In the genomic region with DNA sequence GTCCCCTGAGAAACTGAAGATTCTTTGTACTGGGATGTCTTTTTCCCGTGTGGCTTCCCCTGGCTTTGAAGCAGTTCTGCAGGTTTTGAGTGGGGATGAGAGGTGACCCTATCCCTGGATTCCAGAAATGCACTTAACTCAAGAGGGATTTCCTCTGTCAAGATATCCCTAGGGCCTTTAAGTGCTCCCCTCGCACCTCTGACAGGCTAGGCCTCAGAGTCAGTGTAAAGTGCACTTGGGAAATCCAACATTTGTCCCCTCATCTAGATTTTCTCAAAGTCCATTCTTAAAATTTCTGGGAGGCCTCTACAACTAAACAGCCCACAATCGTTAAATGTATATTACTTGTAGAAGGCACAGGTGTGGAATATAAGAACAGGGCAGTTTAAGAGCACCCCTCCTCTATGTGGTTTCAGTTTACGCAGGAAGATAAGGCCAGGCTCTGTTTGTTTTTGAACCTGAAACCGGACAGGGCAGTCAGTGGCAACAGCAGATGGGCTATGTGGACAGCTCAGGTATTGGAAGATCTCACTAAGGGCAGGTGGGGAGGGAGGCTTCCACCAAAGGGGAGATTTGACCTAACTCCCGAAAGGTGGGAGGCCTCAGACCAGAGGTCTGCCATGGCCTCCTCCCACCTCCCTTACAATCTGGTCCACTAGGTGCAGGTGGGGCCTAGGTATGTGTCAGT, we compare ENCODE assay signal across 17 cellular contexts. TPM values are rescaled to one million over a fixed set of nuclear protein-coding genes. Genes with fewer than 3 reads are reported as not detected.
DNase-seq lines count a peak whose midpoint lies in the region; ATAC-seq and TF ChIP-seq lines count a peak whose summit lies in the region.
"Had no signal": no experiment of that assay in that cellular context is flagged by ENCODE, and none has a peak within 500 bp of the region (broad histone marks: within the 10 kb centered on the region; RNA-seq: fewer than 3 reads in every experiment).

No MANE protein-coding gene starts in this region.

- H3K9me2 ChIP-seq in PC-3 (replicated peaks; ENCODE audit: low read length) = no peaks in the 10 kb centered on the region

- no peaks in the 10 kb centered on the region for H3F3A ChIP-seq in PC-3 (ENCODE audit: low read length, unreplicated experiment)

- POLR2A ChIA-PET in HEK293 (lab: Yijun Ruan, JAX) = interaction anchor here (0.6 kb wide), 1 partner anchor 330 kb away, joined by 3 read pairs; no protein-coding TSS in a partner anchor
- POLR2A ChIA-PET in PC-3 (lab: Charles Lee; ENCODE audit: unreplicated experiment) = interaction anchor here (0.7 kb wide), 1 partner anchor 217 kb away, joined by 5 read pairs; no protein-coding TSS in a partner anchor

- no peaks in the 10 kb centered on the region for H3K27me3 ChIP-seq in PC-3 (ENCODE audit: low read length)
- H3K27me3 ChIP-seq: foreskin keratinocyte, tibial artery had no signal

- H3K27ac Mint-ChIP-seq in nephron = peak overlapping the region in 2 of 3 experiments; percentile 57 to 74
- H3K27ac Mint-ChIP-seq in stimulated activated naive B cell treated with anti-CD40 and anti-IgM and Interleukin-4, amounts not matched to agents 10 μg/mL and 1 μg/mL and 100 μg/mL, for 72 hours = no peak overlapping the region
- H3K27ac Mint-ChIP-seq: activated B cell treated with CpG ODN at 0.5 μM for 24 hours had no signal

- CTCF ChIA-PET in HEK293 (lab: Yijun Ruan, JAX) = interaction anchor here (0.7 kb wide), 1 partner anchor 709 kb away, joined by 4 read pairs; no protein-coding TSS in a partner anchor
- CTCF ChIA-PET in PC-3 (lab: Charles Lee) = no interaction called here

- intact Hi-C loops in PC-3 (cut with micrococcal nuclease) = no loop called here

- H3K4me3 ChIP-seq in HEK293 (ENCODE audit: low read depth, low read length) (no peak overlapping the region), PC-3 (ENCODE audit: low read length) (peak overlapping the region; percentile 29; the same call in 1 of the 2 replicates)
- H3K4me3 ChIP-seq: HAP-1, SK-N-MC, tibial artery had no signal

- TF ChIP-seq CTCF in HEK293 (tag by site-specific recombination; IDR thresholded peaks at IDR 0.05) (no peak), PC-3 (conservative IDR thresholded peaks at IDR 0.05; ENCODE audit: low read depth, low read length) (no peak), nephron (IDR thresholded peaks at IDR 0.05; ENCODE audit: unreplicated experiment in 3 of 3) (no peak)

- no peaks in the 10 kb centered on the region for H3K9me3 ChIP-seq in HEK293 (ENCODE audit: control insufficient read depth, insufficient read depth, low read depth, low read length)
- no peaks in the 10 kb centered on the region for H3K9me3 ChIP-seq in PC-3 (ENCODE audit: low read length)
- H3K9me3 ChIP-seq: HAP-1, tibial artery had no signal

- H3K27ac ChIP-seq in HEK293 (ENCODE audit: extremely low read depth, low read depth, low read length) (peak overlapping the region; percentile 68), PC-3 (ENCODE audit: low read length) (peak overlapping the region; percentile 77)
- H3K27ac ChIP-seq: foreskin keratinocyte, SK-N-MC, tibial artery had no signal

- ATAC-seq in PC-3 (peak; percentile 4; the same call in 1 of the 2 replicates), HG03439 (IDR thresholded peaks at IDR 0.05; ENCODE audit: unreplicated experiment) (no peak), GM21515 (IDR thresholded peaks at IDR 0.05; ENCODE audit: unreplicated experiment) (no peak)
- no peak for ATAC-seq in stimulated activated naive B cell treated with anti-CD40 and anti-IgM and Interleukin-4, amounts not matched to agents 10 μg/mL and 1 μg/mL and 100 μg/mL, for 72 hours (replicated peaks)
- ATAC-seq: foreskin keratinocyte had no signal

- H3K27me3 Mint-ChIP-seq in nephron (ENCODE audit: low read depth) = peaks cover 20% of the 10 kb centered on the region
- H3K27me3 Mint-ChIP-seq in stimulated activated naive B cell treated with anti-CD40 and anti-IgM and Interleukin-4, amounts not matched to agents 10 μg/mL and 1 μg/mL and 100 μg/mL, for 72 hours = peaks cover 35 to 39% of the 10 kb centered on the region in 2 donors

- peaks cover 14% of the 10 kb centered on the region; the same call in 1 of the 2 replicates for H3K4me1 ChIP-seq in HEK293 (ENCODE audit: control insufficient read depth, insufficient read depth, low read length)
- H3K4me1 ChIP-seq in PC-3 (ENCODE audit: insufficient read depth, low read length) = peaks cover 47% of the 10 kb centered on the region

- H3K4me2 ChIP-seq in PC-3 (ENCODE audit: low read length) = peak overlapping the region; percentile 74

- H3K4me3 Mint-ChIP-seq in nephron = peak overlapping the region in 2 of 3 experiments; percentile 46 to 67
- H3K4me3 Mint-ChIP-seq in stimulated activated naive B cell treated with anti-CD40 and anti-IgM and Interleukin-4, amounts not matched to agents 10 μg/mL and 1 μg/mL and 100 μg/mL, for 72 hours = no peak overlapping the region
- H3K4me3 Mint-ChIP-seq: activated B cell treated with CpG ODN at 0.5 μM for 24 hours had no signal

- H3K36me3 Mint-ChIP-seq in nephron (ENCODE audit: low read depth) = peaks cover 13% of the 10 kb centered on the region
- peaks cover under 1 to 2% of the 10 kb centered on the region in 2 donors for H3K36me3 Mint-ChIP-seq in stimulated activated naive B cell treated with anti-CD40 and anti-IgM and Interleukin-4, amounts not matched to agents 10 μg/mL and 1 μg/mL and 100 μg/mL, for 72 hours
- H3K36me3 Mint-ChIP-seq: naive B cell had no signal

- DNase-seq in NCI-H1417 (lab: John Stamatoyannopoulos, UW) (peak in 2 of 3 experiments; percentile 40 to 71), NCI-H1417 treated with DMSO at 0.1 percent for 48 hours (lab: John Stamatoyannopoulos, UW) (no peak), PC-3 (peak; percentile 54)
- no peak for DNase-seq in stimulated activated naive B cell treated with anti-CD40 and anti-IgM and Interleukin-4, amounts not matched to agents 10 μg/mL and 1 μg/mL and 100 μg/mL, for 72 hours
- DNase-seq: 8988T, activated B cell treated with CpG ODN at 0.5 μM for 24 hours, foreskin keratinocyte, naive B cell, tibial artery had no signal

- no peak overlapping the region for H2AFZ ChIP-seq in PC-3 (ENCODE audit: low read length)

- 0 out of 2 replicates have a peak overlapping the region, but pooled peaks have one; percentile 18 for H3K9ac ChIP-seq in PC-3 (ENCODE audit: low read length)

- H3K79me2 ChIP-seq in PC-3 (ENCODE audit: low read length) = peaks cover 76% of the 10 kb centered on the region

- peaks cover 60% of the 10 kb centered on the region for H3K4me1 Mint-ChIP-seq in nephron
- H3K4me1 Mint-ChIP-seq in stimulated activated naive B cell treated with anti-CD40 and anti-IgM and Interleukin-4, amounts not matched to agents 10 μg/mL and 1 μg/mL and 100 μg/mL, for 72 hours = peaks cover 29 to 45% of the 10 kb centered on the region in 2 donors

- H4K20me1 ChIP-seq in PC-3 (ENCODE audit: low read length) = peaks cover 39% of the 10 kb centered on the region

- H3K9me3 Mint-ChIP-seq in nephron = no peaks in the 10 kb centered on the region
- peaks cover 0 to 2% of the 10 kb centered on the region in 2 donors for H3K9me3 Mint-ChIP-seq in stimulated activated naive B cell treated with anti-CD40 and anti-IgM and Interleukin-4, amounts not matched to agents 10 μg/mL and 1 μg/mL and 100 μg/mL, for 72 hours
- H3K9me3 Mint-ChIP-seq: activated B cell treated with CpG ODN at 0.5 μM for 24 hours, naive B cell had no signal

- no TSS peak for BruUV-seq in PC-3 (replicated peaks; lab: Mats Ljungman, UMichigan)

- H3K36me3 ChIP-seq in HEK293 (ENCODE audit: control insufficient read depth in 2 of 2, insufficient read depth in 1 of 2, low read length in 2 of 2) (peaks cover 4 to 12% of the 10 kb centered on the region in 2 experiments; a peak in 2 of 3 replicates), PC-3 (ENCODE audit: low read depth, low read length) (peaks cover 12% of the 10 kb centered on the region)
- H3K36me3 ChIP-seq: HAP-1, tibial artery had no signal

TF ChIP-seq in HEK293, 187 proteins besides CTCF, POLR2A, EP300 and RAD21 (continues in another document):
- TF ChIP-seq, protein P1, sequence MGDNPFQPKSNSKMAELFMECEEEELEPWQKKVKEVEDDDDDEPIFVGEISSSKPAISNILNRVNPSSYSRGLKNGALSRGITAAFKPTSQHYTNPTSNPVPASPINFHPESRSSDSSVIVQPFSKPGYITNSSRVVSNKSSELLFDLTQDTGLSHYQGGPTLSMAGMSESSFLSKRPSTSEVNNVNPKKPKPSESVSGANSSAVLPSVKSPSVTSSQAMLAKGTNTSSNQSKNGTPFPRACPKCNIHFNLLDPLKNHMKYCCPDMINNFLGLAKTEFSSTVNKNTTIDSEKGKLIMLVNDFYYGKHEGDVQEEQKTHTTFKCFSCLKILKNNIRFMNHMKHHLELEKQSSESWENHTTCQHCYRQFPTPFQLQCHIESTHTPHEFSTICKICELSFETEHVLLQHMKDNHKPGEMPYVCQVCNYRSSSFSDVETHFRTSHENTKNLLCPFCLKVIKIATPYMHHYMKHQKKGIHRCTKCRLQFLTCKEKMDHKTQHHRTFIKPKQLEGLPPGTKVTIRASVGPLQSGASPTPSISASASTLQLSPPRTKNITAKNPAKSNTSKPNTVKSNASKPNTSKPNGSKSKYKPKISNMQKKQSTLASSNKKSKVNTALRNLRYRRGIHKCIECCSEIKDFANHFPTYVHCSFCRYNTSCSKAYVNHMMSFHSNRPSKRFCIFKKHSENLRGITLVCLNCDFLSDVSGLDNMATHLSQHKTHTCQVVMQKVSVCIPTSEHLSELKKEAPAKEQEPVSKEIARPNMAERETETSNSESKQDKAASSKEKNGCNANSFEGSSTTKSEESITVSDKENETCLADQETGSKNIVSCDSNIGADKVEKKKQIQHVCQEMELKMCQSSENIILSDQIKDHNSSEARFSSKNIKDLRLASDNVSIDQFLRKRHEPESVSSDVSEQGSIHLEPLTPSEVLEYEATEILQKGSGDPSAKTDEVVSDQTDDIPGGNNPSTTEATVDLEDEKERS (tag by site-specific recombination; IDR thresholded peaks at IDR 0.05) = no peak
- TF ChIP-seq TCF7L2 (IDR thresholded peaks at IDR 0.05; ENCODE audit: borderline replicate concordance, low read depth, low read length) = peak; percentile 47; the same call in 1 of the 2 replicates

RNA-seq across cellular contexts. Expression of gene C3orf52, which starts 4.9 kb away (rescaled TPM):
- total RNA-seq in PC-3 (2014; rRNA removed) = 14.8 and 16.7 TPM in 2 replicates

RNA-seq across cellular contexts. Expression of gene GCSAM, which starts 42.0 kb away (rescaled TPM):
- total RNA-seq in PC-3 (2014; rRNA removed) = not detected in 2 replicates
- total RNA-seq: NCI-H460 had no signal

RNA-seq across cellular contexts. Expression of gene TMPRSS7, which starts 56.5 kb away (rescaled TPM):
- total RNA-seq in PC-3 (2014; rRNA removed) = 0.33 TPM in 1 of 2 replicates, not detected in the other
- total RNA-seq: activated B cell treated with CpG ODN at 0.5 μM for 24 hours, foreskin keratinocyte, skeletal muscle tissue had no signal

Comparison
In these comparisons a context has a peak if more than half of its experiments do, and no peak if none do; other contexts are left out.
1. DNase-seq: peak in NCI-H1417 (2 of 3) and PC-3 (single experiment); none in NCI-H1417 treated with DMSO at 0.1 percent for 48 hours (single experiment) and stimulated activated naive B cell treated with anti-CD40 and anti-IgM and Interleukin-4, amounts not matched to agents 10 μg/mL and 1 μg/mL and 100 μg/mL, for 72 hours (single experiment).
2. H3K4me3 Mint-ChIP-seq: peak in nephron (2 of 3); none in stimulated activated naive B cell treated with anti-CD40 and anti-IgM and Interleukin-4, amounts not matched to agents 10 μg/mL and 1 μg/mL and 100 μg/mL, for 72 hours (0 of 2).